Comparison of ENCODE assay signal across 7 cellular contexts in the genomic region with DNA sequence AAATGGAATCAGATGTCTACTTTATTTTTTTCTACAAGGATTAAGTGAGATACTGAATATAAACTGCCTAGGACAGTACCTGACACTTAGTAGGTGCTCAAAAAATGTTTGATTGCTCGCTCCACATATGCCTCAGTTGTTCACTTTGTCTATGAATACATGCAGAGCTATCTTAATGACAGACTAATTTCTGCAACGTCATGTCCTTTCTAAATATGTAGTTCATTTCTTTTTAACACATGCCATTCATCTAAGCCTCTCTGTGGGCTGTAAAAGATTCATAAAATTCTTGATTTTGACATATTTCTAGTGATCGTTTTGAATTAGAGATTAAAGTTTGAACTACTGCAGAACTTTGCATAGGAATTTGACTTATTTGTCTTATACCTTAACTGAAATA.
"Had no signal": no experiment of that assay in that cellular context is flagged by ENCODE, and none has a peak within 500 bp of the region (broad histone marks: within the 10 kb centered on the region; RNA-seq: fewer than 3 reads in every experiment).

No MANE protein-coding gene starts in this region.

- H3K9ac ChIP-seq: KMS-11 had no signal

- FAIRE-seq: HTR-8/SVneo, K562 had no signal

- ATAC-seq: K562 had no signal

- H3K4me3 ChIP-seq: K562 had no signal

- H3K4me2 ChIP-seq: KMS-11 had no signal

- H3K27ac ChIP-seq: HL-60, KMS-11 had no signal

- DNase-seq: IMR-90, KBM-7, KG1 had no signal
